1 cellular context compared by ENCODE assay signal in genomic region chr15:73599934-73600333, GRCh38.
TF ChIP-seq lines count a peak whose summit lies in the region.

No MANE protein-coding gene starts in this region.

TF ChIP-seq in endothelial cell of umbilical vein, 7 proteins besides CTCF, POLR2A, EP300 and RAD21:
- TF ChIP-seq EZH2 (IDR thresholded peaks at IDR 0.05; ENCODE audit: borderline replicate concordance, low read depth, low read length, severe bottlenecking): no peak
- peak; percentile 61 for TF ChIP-seq FOS (IDR thresholded peaks at IDR 0.05; ENCODE audit: borderline replicate concordance, insufficient read depth, low read length)
- TF ChIP-seq GATA2 (IDR thresholded peaks at IDR 0.05; ENCODE audit: insufficient read depth, insufficient read length, low read depth, low read length): no peak
- TF ChIP-seq, protein P1, sequence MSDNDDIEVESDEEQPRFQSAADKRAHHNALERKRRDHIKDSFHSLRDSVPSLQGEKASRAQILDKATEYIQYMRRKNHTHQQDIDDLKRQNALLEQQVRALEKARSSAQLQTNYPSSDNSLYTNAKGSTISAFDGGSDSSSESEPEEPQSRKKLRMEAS (IDR thresholded peaks at IDR 0.05; ENCODE audit: insufficient read depth, insufficient read length): no peak
- no peak for TF ChIP-seq MYC (IDR thresholded peaks at IDR 0.05; ENCODE audit: low read depth, low read length)
- TF ChIP-seq POLR2AphosphoS5 (IDR thresholded peaks at IDR 0.05; ENCODE audit: insufficient read depth, low read depth, low read length): no peak
- no peak for TF ChIP-seq JUN (IDR thresholded peaks at IDR 0.05; ENCODE audit: borderline replicate concordance, insufficient read depth, insufficient read length, low read depth)
